Comparison of ENCODE assay signal across 4 cellular contexts in genomic region chr5:153585616-153586015, GRCh38.
"Had no signal": no experiment of that assay in that cellular context is flagged by ENCODE, and none has a peak within 500 bp of the region (broad histone marks: within the 10 kb centered on the region; RNA-seq: fewer than 3 reads in every experiment).

No MANE protein-coding gene starts in this region.

- H3K9me3 Mint-ChIP-seq: GM23338, H9 had no signal

- H3K27ac Mint-ChIP-seq: GM23338, H9, IgD-negative memory B cell had no signal

- H3K4me1 Mint-ChIP-seq: GM23338, IgD-negative memory B cell had no signal

- H3K4me3 ChIP-seq: GM23338 had no signal

- H3K4me3 Mint-ChIP-seq: GM23338, H9, IgD-negative memory B cell had no signal

- ATAC-seq: GM23338 had no signal

- H3K36me3 Mint-ChIP-seq: IgD-negative memory B cell had no signal

- H2AFZ ChIP-seq: GM23338 had no signal

- DNase-seq: H9, HCEC 1CT had no signal

- H3K4me2 ChIP-seq: GM23338 had no signal
